ENCODE assay signal across 9 cellular contexts in the genomic region with DNA sequence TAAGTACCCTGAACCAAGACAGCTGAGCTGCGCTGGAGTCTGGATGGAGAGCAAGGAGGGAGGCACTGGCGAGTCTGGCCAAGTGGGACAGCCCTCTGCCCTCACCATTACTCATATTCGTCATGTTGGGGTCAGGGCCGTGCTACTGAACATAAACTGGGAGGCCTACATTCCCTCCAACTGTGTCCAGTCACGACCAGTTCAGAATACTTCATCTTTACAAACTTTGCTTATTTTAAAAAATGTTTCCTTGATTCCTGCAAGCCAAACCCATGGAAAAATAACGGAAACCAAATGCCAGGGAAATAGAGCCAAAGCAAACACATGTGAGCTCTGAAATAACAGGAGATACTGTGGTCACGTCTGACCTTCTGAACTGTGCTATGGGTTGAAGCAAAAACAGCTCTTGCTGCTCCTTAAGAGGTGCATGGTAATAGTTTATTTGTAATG.
DNase-seq lines count a peak whose midpoint lies in the region; ATAC-seq and TF ChIP-seq lines count a peak whose summit lies in the region.
"Had no signal": no experiment of that assay in that cellular context is flagged by ENCODE, and none has a peak within 500 bp of the region (broad histone marks: within the 10 kb centered on the region; RNA-seq: fewer than 3 reads in every experiment).

No MANE protein-coding gene starts in this region.

- peak; percentile 55 for ATAC-seq in HG02870 (IDR thresholded peaks at IDR 0.05; ENCODE audit: unreplicated experiment)
- ATAC-seq: activated naive CD4-positive, alpha-beta T cell treated with anti-CD3 and anti-CD28 coated beads, Interleukin-2, amount 50 U/mL, for 72 hours had no signal

- no peak for TF ChIP-seq EP300 in transverse colon (IDR thresholded peaks at IDR 0.05; ENCODE audit: low read depth)

- no peak overlapping the region for H3K27ac ChIP-seq in transverse colon

- in situ Hi-C loops in transverse colon (cut with MboI; ENCODE audit: low pct_ligation_motif_present in 1 of 4, low pct_unique_long_range_greater_than_20kb in 1 of 4, low sequenced_read_pairs in 3 of 4) = no loop called here

- WGBS in transverse colon (ENCODE audit: low coverage in 1 of 2), 2 donors = 31 to 51% methylated on average over 5 to 7 of the region's 7 CpGs

- H3K9me3 Mint-ChIP-seq in chondrocyte (ENCODE audit: low read depth) = no peaks in the 10 kb centered on the region
- H3K9me3 Mint-ChIP-seq: activated naive CD4-positive, alpha-beta T cell treated with anti-CD3 and anti-CD28 coated beads, Interleukin-2, amount 50 U/mL, for 72 hours had no signal

- no peaks in the 10 kb centered on the region for H3K27me3 Mint-ChIP-seq in chondrocyte (ENCODE audit: low read depth)

- peak overlapping the region; percentile 86 for H3K27ac Mint-ChIP-seq in chondrocyte (ENCODE audit: unreplicated experiment)
- H3K27ac Mint-ChIP-seq: activated naive CD4-positive, alpha-beta T cell treated with anti-CD3 and anti-CD28 coated beads, Interleukin-2, amount 50 U/mL, for 72 hours had no signal

- H3K4me1 Mint-ChIP-seq in chondrocyte (ENCODE audit: low read depth) = peaks cover 38% of the 10 kb centered on the region

- no peak overlapping the region for H3K4me3 ChIP-seq in transverse colon

- DNase-seq in AG08396 (ENCODE audit: low spot score) = peak; percentile 74
- DNase-seq in chondrocyte (ENCODE audit: low spot score) = no peak
- peak; percentile 88 to 91 for DNase-seq in lung microvascular endothelial cell (ENCODE audit: low read depth in 2 of 2)
- DNase-seq in transverse colon = no peak
- DNase-seq in activated effector memory CD4-positive, alpha-beta T cell treated with anti-CD3 and anti-CD28 coated beads, Interleukin-2, amount 50 U/mL, for 16 hours = no peak
- DNase-seq in DMS79 (lab: John Stamatoyannopoulos, UW) = no peak
- DNase-seq in islet precursor cell = no peak

- TF ChIP-seq POLR2A in transverse colon (IDR thresholded peaks at IDR 0.05) = no peak

- H3K4me3 Mint-ChIP-seq in chondrocyte (ENCODE audit: unreplicated experiment) = no peak overlapping the region

- intact Hi-C loops in transverse colon (cut with DNase I; ENCODE audit: low total_unique reads) = no loop called here

- H3K4me1 ChIP-seq in transverse colon = peaks cover 0 to 4% (median 0%) of the 10 kb centered on the region in 4 donors

- H3K27me3 ChIP-seq in transverse colon = no peaks in the 10 kb centered on the region

- no peaks in the 10 kb centered on the region for H3K36me3 Mint-ChIP-seq in chondrocyte (ENCODE audit: low read depth)
- H3K36me3 Mint-ChIP-seq: activated naive CD4-positive, alpha-beta T cell treated with anti-CD3 and anti-CD28 coated beads, Interleukin-2, amount 50 U/mL, for 72 hours had no signal

- H3K36me3 ChIP-seq in transverse colon = no peaks in the 10 kb centered on the region

- TF ChIP-seq CTCF in chondrocyte (IDR thresholded peaks at IDR 0.05) = no peak
- no peak for TF ChIP-seq CTCF in transverse colon (IDR thresholded peaks at IDR 0.05)

- H3K9me3 ChIP-seq in transverse colon = no peaks in the 10 kb centered on the region

Comparison
In these comparisons a context has a peak if more than half of its experiments do, and no peak if none do; other contexts are left out.
1. DNase-seq: peak in AG08396 (single experiment) and lung microvascular endothelial cell (2 of 2); none in chondrocyte (single experiment), transverse colon (single experiment), activated effector memory CD4-positive, alpha-beta T cell treated with anti-CD3 and anti-CD28 coated beads, Interleukin-2, amount 50 U/mL, for 16 hours (single experiment), DMS79 (single experiment) and islet precursor cell (single experiment).